In the genomic region with DNA sequence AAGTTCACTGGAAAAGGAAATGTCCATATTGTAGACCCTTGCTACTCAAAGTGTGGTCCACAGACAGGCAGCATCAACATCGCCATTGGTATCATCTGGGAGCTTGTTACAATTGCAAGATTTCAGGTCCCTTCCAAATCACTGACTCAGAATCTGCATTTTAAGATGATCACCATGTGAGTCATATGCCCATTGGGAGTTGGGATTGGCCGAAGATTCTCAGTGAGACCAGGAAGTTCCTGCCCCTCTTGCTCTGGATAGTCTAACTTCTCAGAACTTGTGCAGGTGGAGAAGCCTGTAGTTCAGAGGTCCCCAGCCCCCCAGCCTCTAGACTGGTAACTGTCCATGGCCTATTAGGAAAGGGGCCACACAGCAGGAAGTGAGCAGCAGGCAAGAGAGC, we compare ENCODE assay signal across 15 cellular contexts. TPM values are rescaled to one million over a fixed set of nuclear protein-coding genes. Genes with fewer than 3 reads are reported as not detected.
A peak's percentile ranks its signal among the peaks of the same experiment; 100 is the strongest.
DNase-seq lines count a peak whose midpoint lies in the region; ATAC-seq, FAIRE-seq and TF ChIP-seq lines count a peak whose summit lies in the region.
"Had no signal": no experiment of that assay in that cellular context is flagged by ENCODE, and none has a peak within 500 bp of the region (broad histone marks: within the 10 kb centered on the region; RNA-seq: fewer than 3 reads in every experiment).

No MANE protein-coding gene starts in this region.

- no peak overlapping the region for H2AFZ ChIP-seq in neural progenitor cell (replicated peaks)

- POLR2A ChIA-PET in activated CD4-positive, alpha-beta memory T cell treated with anti-CD3 and anti-CD28 coated beads for 36 hours (lab: Charles Lee): no interaction called here
- POLR2A ChIA-PET in activated CD4-positive, alpha-beta memory T cell treated with anti-CD3 and anti-CD28 coated beads, Interleukin-2, amount 10 ng/mL, durations not matched to agents 7 days and 5 days (lab: Charles Lee): no interaction called here

- peaks cover 2% of the 10 kb centered on the region for H3K4me1 Mint-ChIP-seq in activated CD4-positive, alpha-beta memory T cell treated with anti-CD3 and anti-CD28 coated beads for 36 hours (ENCODE audit: low read depth)
- H3K4me1 Mint-ChIP-seq in activated CD4-positive, alpha-beta memory T cell treated with anti-CD3 and anti-CD28 coated beads, Interleukin-2, amount 10 ng/mL, durations not matched to agents 7 days and 5 days: peaks cover 3% of the 10 kb centered on the region
- no peaks in the 10 kb centered on the region for H3K4me1 Mint-ChIP-seq in neural progenitor cell
- H3K4me1 Mint-ChIP-seq: mesothelial cell of epicardium had no signal

- no peaks in the 10 kb centered on the region for H3K9me3 Mint-ChIP-seq in activated CD4-positive, alpha-beta memory T cell treated with anti-CD3 and anti-CD28 coated beads for 36 hours
- no peaks in the 10 kb centered on the region for H3K9me3 Mint-ChIP-seq in activated CD4-positive, alpha-beta memory T cell treated with anti-CD3 and anti-CD28 coated beads, Interleukin-2, amount 10 ng/mL, durations not matched to agents 7 days and 5 days
- H3K9me3 Mint-ChIP-seq in neural progenitor cell: peaks cover 6% of the 10 kb centered on the region
- H3K9me3 Mint-ChIP-seq: activated T-helper 1 cell treated with anti-CD3 and anti-CD28 coated beads, Interleukin-12 subunit alpha, Interleukin-12 subunit beta, Interleukin-2, Interleukin-4 antibody, amounts not matched to agents 30 ng/mL and 10 ng/mL and 1 ng/mL, durations not matched to agents 14 hours and 24 hours and 36 hours; IgD-negative memory B cell; mesothelial cell of epicardium had no signal

- peaks cover 15% of the 10 kb centered on the region for H3F3A ChIP-seq in neural progenitor cell (ENCODE audit: low read depth)

- H3K36me3 ChIP-seq in psoas muscle (ENCODE audit: insufficient read depth in 1 of 2, low read depth in 1 of 2) (no peaks in the 10 kb centered on the region), neural progenitor cell (no peaks in the 10 kb centered on the region)

- no peak for TF ChIP-seq POLR2A in H54 (IDR thresholded peaks at IDR 0.05; ENCODE audit: low read depth, low read length)

- no peak overlapping the region for H3K4me3 ChIP-seq in psoas muscle
- H3K4me3 ChIP-seq in neural progenitor cell: no peak overlapping the region

- no peaks in the 10 kb centered on the region for H4K20me1 ChIP-seq in neural progenitor cell (ENCODE audit: low read depth)

- H3K27ac ChIP-seq in psoas muscle (no peak overlapping the region), neural progenitor cell (no peak overlapping the region)

- peak; percentile 15 for DNase-seq in activated CD4-positive, alpha-beta memory T cell treated with anti-CD3 and anti-CD28 coated beads for 36 hours
- DNase-seq in activated CD4-positive, alpha-beta memory T cell treated with anti-CD3 and anti-CD28 coated beads, Interleukin-2, amount 10 ng/mL, durations not matched to agents 7 days and 5 days: no peak
- DNase-seq in H54 (ENCODE audit: insufficient read length, low spot score) (peak; percentile 12), RPMI7951 (ENCODE audit: low read depth) (peak; percentile 43), psoas muscle (no peak), neural progenitor cell (ENCODE audit: low spot score) (no peak)
- DNase-seq in stimulated activated CD8-positive, alpha-beta memory T cell treated with anti-CD3 and anti-CD28 coated beads, Interleukin-4, amount 100 ng/mL, for 48 hours: peak; percentile 23
- DNase-seq: DMS 273 treated with DMSO at 0.1 percent for 48 hours, NCI-H2081 treated with DMSO at 0.1 percent for 48 hours, trophoblast cell had no signal

- no peak overlapping the region for H3K9ac ChIP-seq in neural progenitor cell

- CTCF ChIA-PET in activated CD4-positive, alpha-beta memory T cell treated with anti-CD3 and anti-CD28 coated beads for 36 hours (lab: Charles Lee): no interaction called here
- CTCF ChIA-PET in activated CD4-positive, alpha-beta memory T cell treated with anti-CD3 and anti-CD28 coated beads, Interleukin-2, amount 10 ng/mL, durations not matched to agents 7 days and 5 days (lab: Charles Lee): no interaction called here

- H3K36me3 Mint-ChIP-seq in activated CD4-positive, alpha-beta memory T cell treated with anti-CD3 and anti-CD28 coated beads for 36 hours: no peaks in the 10 kb centered on the region
- H3K36me3 Mint-ChIP-seq in activated CD4-positive, alpha-beta memory T cell treated with anti-CD3 and anti-CD28 coated beads, Interleukin-2, amount 10 ng/mL, durations not matched to agents 7 days and 5 days (ENCODE audit: low read depth): no peaks in the 10 kb centered on the region
- no peaks in the 10 kb centered on the region for H3K36me3 Mint-ChIP-seq in neural progenitor cell
- H3K36me3 Mint-ChIP-seq: IgD-negative memory B cell, mesothelial cell of epicardium had no signal

- 54 to 57% (median 56%) methylated on average over 2 of the region's 2 CpGs for WGBS in psoas muscle, 3 donors

- peak; percentile 23 for FAIRE-seq in H54 (lab: Jason Lieb, UNC)
- FAIRE-seq: frontal cortex had no signal

- ATAC-seq in psoas muscle (no peak), HG02588 (IDR thresholded peaks at IDR 0.05; ENCODE audit: unreplicated experiment) (no peak)

- H3K79me2 ChIP-seq in neural progenitor cell (ENCODE audit: low read depth): no peaks in the 10 kb centered on the region

- H3K4me3 Mint-ChIP-seq in activated CD4-positive, alpha-beta memory T cell treated with anti-CD3 and anti-CD28 coated beads for 36 hours: no peak overlapping the region
- no peak overlapping the region for H3K4me3 Mint-ChIP-seq in activated CD4-positive, alpha-beta memory T cell treated with anti-CD3 and anti-CD28 coated beads, Interleukin-2, amount 10 ng/mL, durations not matched to agents 7 days and 5 days
- H3K4me3 Mint-ChIP-seq in neural progenitor cell: no peak overlapping the region
- H3K4me3 Mint-ChIP-seq: activated T-helper 1 cell treated with anti-CD3 and anti-CD28 coated beads, Interleukin-12 subunit alpha, Interleukin-12 subunit beta, Interleukin-2, Interleukin-4 antibody, amounts not matched to agents 30 ng/mL and 10 ng/mL and 1 ng/mL, durations not matched to agents 14 hours and 24 hours and 36 hours; IgD-negative memory B cell; mesothelial cell of epicardium had no signal

- no peak for TF ChIP-seq CTCF in psoas muscle (IDR thresholded peaks at IDR 0.05)
- no peak for TF ChIP-seq CTCF in neural progenitor cell (IDR thresholded peaks at IDR 0.05)

- H3K4me1 ChIP-seq in psoas muscle (no peaks in the 10 kb centered on the region), neural progenitor cell (peaks cover 3% of the 10 kb centered on the region)

- intact Hi-C loops in activated CD4-positive, alpha-beta memory T cell treated with anti-CD3 and anti-CD28 coated beads for 36 hours (cut with micrococcal nuclease): no loop called here
- intact Hi-C loops in psoas muscle (cut with DNase I): no loop called here

- H3K27me3 Mint-ChIP-seq in activated CD4-positive, alpha-beta memory T cell treated with anti-CD3 and anti-CD28 coated beads for 36 hours: peaks cover 33% of the 10 kb centered on the region
- peaks cover 8% of the 10 kb centered on the region for H3K27me3 Mint-ChIP-seq in activated CD4-positive, alpha-beta memory T cell treated with anti-CD3 and anti-CD28 coated beads, Interleukin-2, amount 10 ng/mL, durations not matched to agents 7 days and 5 days
- H3K27me3 Mint-ChIP-seq in neural progenitor cell (ENCODE audit: insufficient read depth, low read depth): peaks cover 7% of the 10 kb centered on the region
- H3K27me3 Mint-ChIP-seq: IgD-negative memory B cell had no signal

- no peaks in the 10 kb centered on the region for H3K27me3 ChIP-seq in psoas muscle (ENCODE audit: insufficient read depth in 3 of 3, low read length in 2 of 3)
- no peaks in the 10 kb centered on the region for H3K27me3 ChIP-seq in neural progenitor cell

- no peaks in the 10 kb centered on the region for H3K9me3 ChIP-seq in psoas muscle
- no peaks in the 10 kb centered on the region for H3K9me3 ChIP-seq in neural progenitor cell (ENCODE audit: low read depth)

- no peak overlapping the region for H3K4me2 ChIP-seq in neural progenitor cell

- H3K27ac Mint-ChIP-seq in activated CD4-positive, alpha-beta memory T cell treated with anti-CD3 and anti-CD28 coated beads for 36 hours: no peak overlapping the region
- no peak overlapping the region for H3K27ac Mint-ChIP-seq in activated CD4-positive, alpha-beta memory T cell treated with anti-CD3 and anti-CD28 coated beads, Interleukin-2, amount 10 ng/mL, durations not matched to agents 7 days and 5 days
- no peak overlapping the region for H3K27ac Mint-ChIP-seq in neural progenitor cell
- H3K27ac Mint-ChIP-seq: activated T-helper 1 cell treated with anti-CD3 and anti-CD28 coated beads, Interleukin-12 subunit alpha, Interleukin-12 subunit beta, Interleukin-2, Interleukin-4 antibody, amounts not matched to agents 30 ng/mL and 10 ng/mL and 1 ng/mL, durations not matched to agents 14 hours and 24 hours and 36 hours; IgD-negative memory B cell; mesothelial cell of epicardium had no signal

RNA-seq across cellular contexts. Expression of a gene that starts 48.9 kb away (rescaled TPM):
- not detected for total RNA-seq in activated CD4-positive, alpha-beta memory T cell treated with anti-CD3 and anti-CD28 coated beads for 36 hours
- total RNA-seq in activated CD4-positive, alpha-beta memory T cell treated with anti-CD3 and anti-CD28 coated beads, Interleukin-2, amount 10 ng/mL, durations not matched to agents 7 days and 5 days: not detected
- total RNA-seq in RPMI7951 (2014; rRNA removed; shearing (Covaris generic)): not detected in 2 replicates
- total RNA-seq in psoas muscle: not detected
- polyA plus RNA-seq in psoas muscle: not detected
- not detected in 2 replicates for total RNA-seq in neural progenitor cell (ENCODE audit: low replicate concordance)
- total RNA-seq: activated T-helper 1 cell treated with anti-CD3 and anti-CD28 coated beads, Interleukin-12 subunit alpha, Interleukin-12 subunit beta, Interleukin-2, Interleukin-4 antibody, amounts not matched to agents 30 ng/mL and 10 ng/mL and 1 ng/mL, durations not matched to agents 14 hours and 24 hours and 36 hours; frontal cortex; mesothelial cell of epicardium had no signal
- polyA plus RNA-seq: IgD-negative memory B cell had no signal

Comparison
In these comparisons a context has a peak if more than half of its experiments do, and no peak if none do; other contexts are left out.
1. DNase-seq: peak in activated CD4-positive, alpha-beta memory T cell treated with anti-CD3 and anti-CD28 coated beads for 36 hours (single experiment), H54 (single experiment), RPMI7951 (single experiment) and stimulated activated CD8-positive, alpha-beta memory T cell treated with anti-CD3 and anti-CD28 coated beads, Interleukin-4, amount 100 ng/mL, for 48 hours (single experiment); none in activated CD4-positive, alpha-beta memory T cell treated with anti-CD3 and anti-CD28 coated beads, Interleukin-2, amount 10 ng/mL, durations not matched to agents 7 days and 5 days (single experiment), psoas muscle (0 of 2) and neural progenitor cell (single experiment).